Comparison of ENCODE assay signal across 9 cellular contexts in the genomic region with DNA sequence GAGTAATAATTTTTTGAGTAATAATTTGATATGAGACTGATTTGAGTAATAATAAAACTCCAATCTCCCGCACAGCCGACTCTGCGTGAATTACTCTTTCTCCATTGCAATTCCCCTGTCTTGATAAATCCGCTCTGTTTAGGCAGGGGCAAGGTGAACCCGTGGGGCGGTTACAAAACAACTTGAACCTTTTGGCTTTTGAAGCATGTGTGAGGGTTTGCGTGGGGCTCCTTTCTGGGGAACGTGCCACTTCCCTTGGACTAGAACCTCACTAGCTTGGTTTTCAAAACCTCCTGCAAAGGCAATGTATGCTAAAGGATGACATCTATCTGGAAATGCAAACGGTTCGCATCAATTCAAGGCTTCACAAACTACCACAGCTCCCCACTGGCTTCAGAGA. TPM values are rescaled to one million over a fixed set of nuclear protein-coding genes. Genes with fewer than 3 reads are reported as not detected.
DNase-seq lines count a peak whose midpoint lies in the region; ATAC-seq and TF ChIP-seq lines count a peak whose summit lies in the region.
"Had no signal": no experiment of that assay in that cellular context is flagged by ENCODE, and none has a peak within 500 bp of the region (broad histone marks: within the 10 kb centered on the region; RNA-seq: fewer than 3 reads in every experiment).

No MANE protein-coding gene starts in this region.

- TF ChIP-seq CTCF in AG10803 (conservative IDR thresholded peaks at IDR 0.05; ENCODE audit: low read length) (no peak), colonic mucosa (IDR thresholded peaks at IDR 0.05) (no peak), A673 (conservative IDR thresholded peaks at IDR 0.05; ENCODE audit: low read depth, low read length) (no peak)

- H3K9me3 Mint-ChIP-seq in naive thymus-derived CD8-positive, alpha-beta T cell = no peaks in the 10 kb centered on the region
- H3K9me3 Mint-ChIP-seq: activated naive CD4-positive, alpha-beta T cell treated with anti-CD3 and anti-CD28 coated beads, Interleukin-2, amount 50 U/mL, for 24 hours had no signal

- peak overlapping the region in 8 of 10 donors; percentile 69 to 98 (median 95) for H3K27ac Mint-ChIP-seq in naive thymus-derived CD8-positive, alpha-beta T cell

- H3K27me3 Mint-ChIP-seq in naive thymus-derived CD8-positive, alpha-beta T cell = peaks cover 0 to 13% (median 0%) of the 10 kb centered on the region in 5 donors

- H3K36me3 ChIP-seq in colonic mucosa = no peaks in the 10 kb centered on the region
- H3K36me3 ChIP-seq in A673 (ENCODE audit: insufficient read depth, low read length, poor library complexity, severe bottlenecking) = no peaks in the 10 kb centered on the region

- peaks cover 5% of the 10 kb centered on the region for H3K4me1 ChIP-seq in colonic mucosa
- no peaks in the 10 kb centered on the region for H3K4me1 ChIP-seq in A673 (ENCODE audit: insufficient read depth, low read length, poor library complexity, severe bottlenecking)

- no peaks in the 10 kb centered on the region for H3K27me3 ChIP-seq in colonic mucosa
- H3K27me3 ChIP-seq in A673 (replicated peaks; ENCODE audit: insufficient read depth, low read depth, low read length, poor library complexity) = no peaks in the 10 kb centered on the region

- H3K4me3 Mint-ChIP-seq in naive thymus-derived CD8-positive, alpha-beta T cell = peak overlapping the region; percentile 82 to 99 (median 91)

- no peaks in the 10 kb centered on the region for H3K9me3 ChIP-seq in colonic mucosa
- no peaks in the 10 kb centered on the region for H3K9me3 ChIP-seq in A673 (ENCODE audit: low read depth, low read length, poor library complexity, severe bottlenecking)

- BruUV-seq in A673 (replicated peaks; lab: Mats Ljungman, UMichigan) = no TSS peak

- POLR2A ChIA-PET in naive thymus-derived CD8-positive, alpha-beta T cell (lab: Charles Lee) = interaction anchor here (1.2 to 2.1 kb wide), 4 partner anchors 12 to 877 kb away, joined by 4 to 40 read pairs (median 9); a partner anchor contains a TSS
- POLR2A ChIA-PET in A673 (lab: Charles Lee; ENCODE audit: low non-redundant PET) = no interaction called here

- H3K4me3 ChIP-seq in AG10803 (ENCODE audit: low read length) = peak overlapping the region; percentile 72
- H3K4me3 ChIP-seq in colonic mucosa = peak overlapping the region; percentile 51
- no peak overlapping the region for H3K4me3 ChIP-seq in A673 (ENCODE audit: low read depth, low read length, poor library complexity, severe bottlenecking)

- peaks cover 9 to 23% (median 17%) of the 10 kb centered on the region in 4 donors for H3K4me1 Mint-ChIP-seq in naive thymus-derived CD8-positive, alpha-beta T cell

- intact Hi-C loops in colonic mucosa (cut with DNase I) = loop anchor here (10.0 kb wide), 1 partner anchor 335 kb away; no protein-coding TSS in a partner anchor
- intact Hi-C loops in A673 (cut with micrococcal nuclease; ENCODE audit: unreplicated experiment) = no loop called here

- H3K27ac ChIP-seq in colonic mucosa (peak overlapping the region; percentile 98), A673 (ENCODE audit: low read depth, low read length, poor library complexity, severe bottlenecking) (no peak overlapping the region)

- H3K9ac ChIP-seq in colonic mucosa (ENCODE audit: low read depth in 2 of 2, low read length in 2 of 2) = peak overlapping the region in 1 of 2 donors; percentile 82

- DNase-seq in AG10803 (ENCODE audit: low read depth) = no peak
- peak; percentile 22 for DNase-seq in LoVo (ENCODE audit: low spot score)
- no peak for DNase-seq in colonic mucosa
- no peak for DNase-seq in naive thymus-derived CD8-positive, alpha-beta T cell
- no peak for DNase-seq in NAMALWA (ENCODE audit: low spot score)
- DNase-seq in A673 (ENCODE audit: low spot score) = no peak
- no peak for DNase-seq in NCI-H2227 treated with DMSO at 0.1 percent for 48 hours (lab: John Stamatoyannopoulos, UW)

- CTCF ChIA-PET in A673 (lab: Charles Lee) = interaction anchor here (1.1 to 1.2 kb wide), 2 partner anchors 145 to 322 kb away, joined by 3 to 5 read pairs; no protein-coding TSS in a partner anchor

- no peaks in the 10 kb centered on the region for H3K36me3 Mint-ChIP-seq in naive thymus-derived CD8-positive, alpha-beta T cell
- H3K36me3 Mint-ChIP-seq: activated naive CD4-positive, alpha-beta T cell treated with anti-CD3 and anti-CD28 coated beads, Interleukin-2, amount 50 U/mL, for 24 hours had no signal

- no peak for ATAC-seq in naive thymus-derived CD8-positive, alpha-beta T cell
- ATAC-seq in HG03108 (IDR thresholded peaks at IDR 0.05; ENCODE audit: unreplicated experiment) = no peak

RNA-seq across cellular contexts. Expression of a gene that starts 1.5 kb away (rescaled TPM):
- total RNA-seq in colonic mucosa = 1 to 10 TPM; 1.9 to 2.4 TPM
- total RNA-seq in naive thymus-derived CD8-positive, alpha-beta T cell = 1 to 10 TPM; 1.6 to 1.8 TPM
- under 1 TPM; 0.10 to 0.94 (median 0.69) TPM for polyA plus RNA-seq in naive thymus-derived CD8-positive, alpha-beta T cell
- 0.15 and 0.21 TPM in 2 replicates for total RNA-seq in A673 (2021)

RNA-seq across cellular contexts. Expression of a gene that starts 45.7 kb away (rescaled TPM):
- total RNA-seq in colonic mucosa = 1 to 10 TPM; 4.7 to 7.2 TPM
- not detected for total RNA-seq in naive thymus-derived CD8-positive, alpha-beta T cell
- not detected for polyA plus RNA-seq in naive thymus-derived CD8-positive, alpha-beta T cell
- total RNA-seq in A673 (2021) = not detected in 2 replicates
